Comparison of ENCODE assay signal across 16 cellular contexts in genomic region chr4:121168446-121168845, GRCh38. TPM values are rescaled to one million over a fixed set of nuclear protein-coding genes. Genes with fewer than 3 reads are reported as not detected.
DNase-seq lines count a peak whose midpoint lies in the region; ATAC-seq and TF ChIP-seq lines count a peak whose summit lies in the region.
"Had no signal": no experiment of that assay in that cellular context is flagged by ENCODE, and none has a peak within 500 bp of the region (broad histone marks: within the 10 kb centered on the region; RNA-seq: fewer than 3 reads in every experiment).

No MANE protein-coding gene starts in this region.

- no peaks in the 10 kb centered on the region for H3K4me1 ChIP-seq in uterus
- H3K4me1 ChIP-seq in spleen, result peaks cover 0 to 22% (median 0%) of the 10 kb centered on the region in 6 donors
- H3K4me1 ChIP-seq: A549, left ventricle myocardium inferior, psoas muscle, tibial nerve had no signal

- TF ChIP-seq CTCF in GM06990 (IDR thresholded peaks at IDR 0.05; ENCODE audit: insufficient read depth, low read length, poor library complexity, severe bottlenecking) (no peak), uterus (IDR thresholded peaks at IDR 0.05) (no peak), spleen (IDR thresholded peaks at IDR 0.05 in 8 of 11, conservative IDR thresholded peaks at IDR 0.05 in 3 of 11) (no peak)

- ATAC-seq in GM19452 (IDR thresholded peaks at IDR 0.05; ENCODE audit: unreplicated experiment) (peak; percentile 48), HG02759 (IDR thresholded peaks at IDR 0.05; ENCODE audit: unreplicated experiment) (peak; percentile 48), HG03354 (IDR thresholded peaks at IDR 0.05; ENCODE audit: poor library complexity, severe bottlenecking, unreplicated experiment) (peak; percentile 43)
- ATAC-seq: A549, psoas muscle had no signal

- no peak overlapping the region for H3K27ac ChIP-seq in uterus
- peak overlapping the region in 3 of 8 donors; percentile 12 to 48 (median 27) for H3K27ac ChIP-seq in spleen
- H3K27ac ChIP-seq: A549, left ventricle myocardium inferior, psoas muscle, tibial nerve had no signal

- H3K9me3 ChIP-seq in uterus (no peaks in the 10 kb centered on the region), spleen (no peaks in the 10 kb centered on the region)
- H3K9me3 ChIP-seq: A549, left ventricle myocardium inferior, psoas muscle, tibial nerve had no signal

- TF ChIP-seq POLR2A in uterus (IDR thresholded peaks at IDR 0.05), result no peak
- no peak for TF ChIP-seq POLR2A in spleen (IDR thresholded peaks at IDR 0.05)

- DNase-seq in GM06990 (ENCODE audit: extremely low read depth, insufficient read length) (peak; percentile 49), NCI-H69 (lab: John Stamatoyannopoulos, UW) (no peak), uterus (no peak), islet precursor cell (no peak), spleen (no peak)
- DNase-seq: activated CD4-positive, alpha-beta memory T cell treated with anti-CD3 and anti-CD28 coated beads for 36 hours; COR-L47; hippocampal formation; left ventricle myocardium inferior; psoas muscle had no signal

- H3K36me3 ChIP-seq in GM06990 (ENCODE audit: control insufficient read depth, insufficient read depth, low read length), result no peaks in the 10 kb centered on the region
- H3K36me3 ChIP-seq in uterus, result no peaks in the 10 kb centered on the region
- no peaks in the 10 kb centered on the region for H3K36me3 ChIP-seq in spleen
- H3K36me3 ChIP-seq: left ventricle myocardium inferior, tibial nerve had no signal

- no peak overlapping the region for H3K4me3 ChIP-seq in GM06990 (replicated peaks; ENCODE audit: low read depth, low read length)
- H3K4me3 ChIP-seq in uterus, result no peak overlapping the region
- H3K4me3 ChIP-seq in spleen, result no peak overlapping the region
- H3K4me3 ChIP-seq: A549, left ventricle myocardium inferior, psoas muscle, tibial nerve had no signal

- intact Hi-C loops in uterus (cut with DNase I; ENCODE audit: low total_unique reads), result no loop called here
- intact Hi-C loops in spleen (cut with DNase I; ENCODE audit: low total_unique reads), result no loop called here

- H3K27me3 ChIP-seq in GM06990 (replicated peaks; ENCODE audit: control insufficient read depth, insufficient read depth, low read length), result no peaks in the 10 kb centered on the region
- H3K27me3 ChIP-seq in uterus, result no peaks in the 10 kb centered on the region
- H3K27me3 ChIP-seq in spleen (replicated peaks in 1 of 7), result no peaks in the 10 kb centered on the region
- H3K27me3 ChIP-seq: tibial nerve had no signal

- WGBS in spleen, 5 donors, result 63 to 76% (median 69%) methylated on average over 2 of the region's 2 CpGs

RNA-seq across cellular contexts. Expression of gene TNIP3, which starts 4.3 kb away (rescaled TPM):
- under 1 TPM in 1 of 4 donors, not detected in 3; 0.48 TPM for total RNA-seq in uterus
- 1 to 10 TPM in 6 of 7 donors, under 1 TPM in 1; 0.79 to 3.8 (median 1.7) TPM for total RNA-seq in spleen
- under 1 TPM; 0.24 to 0.35 (median 0.26) TPM for polyA plus RNA-seq in spleen
- total RNA-seq: left ventricle myocardium inferior, myocyte, psoas muscle had no signal
- polyA plus RNA-seq: psoas muscle had no signal
